8 cellular contexts compared by ENCODE assay signal in the genomic region with DNA sequence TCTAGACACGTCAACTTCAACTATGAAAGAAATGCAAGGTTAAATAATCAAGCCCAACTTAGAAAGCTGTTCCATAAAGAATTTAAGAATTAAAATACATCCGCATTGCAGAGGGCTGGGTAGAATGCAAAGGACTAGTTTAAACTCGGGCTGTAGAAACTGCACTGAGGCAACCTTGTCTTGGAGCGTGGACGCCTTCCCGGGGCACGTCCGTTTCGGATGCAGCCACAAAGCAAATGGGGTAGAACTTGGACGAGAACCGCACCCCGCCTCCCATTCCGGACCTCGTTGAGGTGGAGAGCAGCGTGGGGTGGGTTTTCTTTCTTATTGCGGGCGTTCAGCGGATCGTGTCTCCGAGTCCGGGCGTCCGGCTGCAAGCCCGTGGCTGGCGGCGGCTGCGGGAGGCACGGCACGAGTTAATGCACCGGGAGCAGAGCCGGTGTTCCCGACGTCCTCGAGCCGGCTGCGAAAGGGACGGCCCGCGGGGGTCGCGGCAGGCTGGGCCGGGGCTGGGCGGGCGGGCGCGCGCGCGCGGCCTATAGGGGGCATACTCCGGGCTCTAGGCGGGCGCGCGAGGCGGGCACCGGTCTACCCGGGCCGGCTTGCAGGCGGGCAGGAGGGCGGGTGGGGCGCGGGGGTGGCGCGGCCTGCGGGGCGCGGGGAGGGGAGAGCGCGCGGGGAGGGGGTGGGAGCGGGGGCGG. TPM values are rescaled to one million over a fixed set of nuclear protein-coding genes. Genes with fewer than 3 reads are reported as not detected.
DNase-seq lines count a peak whose midpoint lies in the region; ATAC-seq and TF ChIP-seq lines count a peak whose summit lies in the region.

No MANE protein-coding gene starts in this region.

- ATAC-seq in HG02852 (IDR thresholded peaks at IDR 0.05; ENCODE audit: unreplicated experiment) (peak; percentile 3), GM21717 (IDR thresholded peaks at IDR 0.05; ENCODE audit: unreplicated experiment) (no peak)
- ATAC-seq in stimulated activated naive CD8-positive, alpha-beta T cell treated with anti-CD3 and anti-CD28 coated beads, Interleukin-15, Interleukin-2, amounts not matched to agents 100 U/mL and 50 U/mL, for 24 hours = peak; percentile 12

- intact Hi-C loops in activated T-helper 2 cell treated with anti-CD3 and anti-CD28 coated beads, Interferon-gamma antibody, Interleukin-2, Interleukin-4, amounts not matched to agents 10 μg/mL and 5 μg/mL and 100 μg/mL, durations not matched to agents 14 hours and 24 hours and 36 hours (cut with micrococcal nuclease) = loop anchor here (2.0 to 10.0 kb wide), 8 partner anchors 154 to 1123 kb away; no protein-coding TSS in a partner anchor

- peak overlapping the region; percentile 99 for H3K4me3 Mint-ChIP-seq in activated T-helper 2 cell treated with anti-CD3 and anti-CD28 coated beads, Interferon-gamma antibody, Interleukin-2, Interleukin-4, amounts not matched to agents 10 μg/mL and 5 μg/mL and 100 μg/mL, durations not matched to agents 14 hours and 24 hours and 36 hours (ENCODE audit: low read depth)
- H3K4me3 Mint-ChIP-seq in nephron progenitor cell = peak overlapping the region; percentile 100

- H3K4me3 ChIP-seq in fibroblast of mammary gland (ENCODE audit: control insufficient read depth, low read depth, low read length) = peak overlapping the region; percentile 76

- DNase-seq in NOMO-1 treated with DMSO at 0.1 percent for 48 hours (lab: John Stamatoyannopoulos, UW; ENCODE audit: unreplicated experiment) (peak; percentile 25), fibroblast of mammary gland (ENCODE audit: low read depth) (peak; percentile 60), nephron progenitor cell (peak; percentile 72)
- peak; percentile 46 for DNase-seq in activated T-helper 2 cell treated with anti-CD3 and anti-CD28 coated beads, Interferon-gamma antibody, Interleukin-2, Interleukin-4, amounts not matched to agents 10 μg/mL and 5 μg/mL and 100 μg/mL, durations not matched to agents 14 hours and 24 hours and 36 hours (ENCODE audit: low spot score)
- DNase-seq in stimulated activated naive CD8-positive, alpha-beta T cell treated with anti-CD3 and anti-CD28 coated beads, Interleukin-15, Interleukin-2, amounts not matched to agents 100 U/mL and 50 U/mL, for 24 hours = peak; percentile 71

- H3K27ac Mint-ChIP-seq in activated T-helper 2 cell treated with anti-CD3 and anti-CD28 coated beads, Interferon-gamma antibody, Interleukin-2, Interleukin-4, amounts not matched to agents 10 μg/mL and 5 μg/mL and 100 μg/mL, durations not matched to agents 14 hours and 24 hours and 36 hours = peak overlapping the region; percentile 99
- peak overlapping the region; percentile 52 for H3K27ac Mint-ChIP-seq in nephron progenitor cell

- H3K27me3 Mint-ChIP-seq in activated T-helper 2 cell treated with anti-CD3 and anti-CD28 coated beads, Interferon-gamma antibody, Interleukin-2, Interleukin-4, amounts not matched to agents 10 μg/mL and 5 μg/mL and 100 μg/mL, durations not matched to agents 14 hours and 24 hours and 36 hours (ENCODE audit: low read depth) = no peaks in the 10 kb centered on the region
- H3K27me3 Mint-ChIP-seq in nephron progenitor cell (ENCODE audit: low read depth, poor library complexity) = no peaks in the 10 kb centered on the region

- TF ChIP-seq CTCF in GM12874 (IDR thresholded peaks at IDR 0.05; ENCODE audit: insufficient read depth, low read depth, low read length) = peak; percentile 38; the same call in 1 of the 2 replicates
- no peak for TF ChIP-seq CTCF in fibroblast of mammary gland (conservative IDR thresholded peaks at IDR 0.05; ENCODE audit: control insufficient read depth, insufficient read depth, low read depth, low read length)
- TF ChIP-seq CTCF in nephron progenitor cell (IDR thresholded peaks at IDR 0.05) = no peak

- H3K9me3 Mint-ChIP-seq in activated T-helper 2 cell treated with anti-CD3 and anti-CD28 coated beads, Interferon-gamma antibody, Interleukin-2, Interleukin-4, amounts not matched to agents 10 μg/mL and 5 μg/mL and 100 μg/mL, durations not matched to agents 14 hours and 24 hours and 36 hours = no peaks in the 10 kb centered on the region
- no peaks in the 10 kb centered on the region for H3K9me3 Mint-ChIP-seq in nephron progenitor cell

- peaks cover 46% of the 10 kb centered on the region for H3K4me1 Mint-ChIP-seq in activated T-helper 2 cell treated with anti-CD3 and anti-CD28 coated beads, Interferon-gamma antibody, Interleukin-2, Interleukin-4, amounts not matched to agents 10 μg/mL and 5 μg/mL and 100 μg/mL, durations not matched to agents 14 hours and 24 hours and 36 hours (ENCODE audit: low read depth)
- peaks cover 58% of the 10 kb centered on the region for H3K4me1 Mint-ChIP-seq in nephron progenitor cell

- peaks cover 57% of the 10 kb centered on the region for H3K36me3 Mint-ChIP-seq in activated T-helper 2 cell treated with anti-CD3 and anti-CD28 coated beads, Interferon-gamma antibody, Interleukin-2, Interleukin-4, amounts not matched to agents 10 μg/mL and 5 μg/mL and 100 μg/mL, durations not matched to agents 14 hours and 24 hours and 36 hours (ENCODE audit: low read depth)
- peaks cover 4% of the 10 kb centered on the region for H3K36me3 Mint-ChIP-seq in nephron progenitor cell (ENCODE audit: low read depth)

RNA-seq across cellular contexts. Expression of a gene that starts 2.0 kb away (rescaled TPM):
- 55.9 and 57.7 TPM in 2 replicates for total RNA-seq in activated T-helper 2 cell treated with anti-CD3 and anti-CD28 coated beads, Interferon-gamma antibody, Interleukin-2, Interleukin-4, amounts not matched to agents 10 μg/mL and 5 μg/mL and 100 μg/mL, durations not matched to agents 14 hours and 24 hours and 36 hours
